Comparison of ENCODE assay signal across 20 cellular contexts in the genomic region with DNA sequence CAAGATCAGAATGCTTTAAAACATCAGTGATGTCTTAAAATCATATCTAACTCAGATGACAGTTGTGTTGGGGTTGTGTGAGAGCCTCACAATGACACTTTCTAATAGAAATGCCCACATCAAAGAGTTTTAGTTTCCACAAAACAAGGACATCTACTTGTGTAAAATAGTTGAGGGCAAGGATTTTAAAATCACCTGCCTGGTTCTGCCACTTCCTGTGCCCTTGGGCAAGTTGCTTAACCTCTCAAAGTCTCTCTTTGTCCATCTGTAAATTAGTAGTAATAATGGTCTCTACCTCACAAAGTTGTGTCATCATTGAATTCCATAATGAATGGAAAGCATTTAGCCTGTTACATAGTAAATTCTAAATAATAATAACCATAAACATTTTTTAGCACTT.
"Had no signal": no experiment of that assay in that cellular context is flagged by ENCODE, and none has a peak within 500 bp of the region (broad histone marks: within the 10 kb centered on the region; RNA-seq: fewer than 3 reads in every experiment).

No MANE protein-coding gene starts in this region.

- H3K27ac ChIP-seq: cardiac muscle cell, colonic mucosa, gastrocnemius medialis, left ventricle myocardium inferior, skin epidermis, suprapubic skin, tibial artery had no signal

- H3K4me1 ChIP-seq: colonic mucosa, gastrocnemius medialis, left ventricle myocardium inferior, suprapubic skin, tibial artery had no signal

- H3K36me3 ChIP-seq: cardiac muscle cell, colonic mucosa, gastrocnemius medialis, left ventricle myocardium inferior, suprapubic skin, tibial artery had no signal

- H3K27me3 ChIP-seq: cardiac muscle cell, colonic mucosa, gastrocnemius medialis, suprapubic skin, tibial artery had no signal

- H3K4me3 ChIP-seq: cardiac muscle cell, colonic mucosa, gastrocnemius medialis, left ventricle myocardium inferior, lung, mucosa of descending colon, skin epidermis, suprapubic skin, tibial artery had no signal

- H3K9me3 ChIP-seq: colonic mucosa, gastrocnemius medialis, left ventricle myocardium inferior, mucosa of descending colon, suprapubic skin, tibial artery had no signal

- DNase-seq: activated CD4-positive, alpha-beta T cell treated with anti-CD3 and anti-CD28 coated beads for 4 hours; activated CD4-positive, alpha-beta T cell treated with anti-CD3 and anti-CD28 coated beads, Interleukin-2, amount 50 U/mL, for 4 hours; activated naive CD4-positive, alpha-beta T cell; activated T-cell treated with anti-CD3 and anti-CD28 coated beads for 4 hours; activated T-cell treated with anti-CD3 and anti-CD28 coated beads, Interleukin-2, amount 50 U/mL, for 72 hours; cerebellar nuclear complex; colonic mucosa; effector CD8-positive, alpha-beta T cell; gastrocnemius medialis; glutamatergic neuron; islet precursor cell; left ventricle myocardium inferior; mucosa of descending colon; stimulated activated CD4-positive, alpha-beta T cell treated with anti-CD3 and anti-CD28 coated beads, Interleukin-1b, Interleukin-23, amount 100 ng/mL, for 48 hours; stimulated activated naive B cell treated with anti-CD40 and anti-IgM and Interleukin-4, amounts not matched to agents 10 μg/mL and 1 μg/mL and 100 μg/mL, for 72 hours; tibial artery had no signal
